Comparison of ENCODE assay signal across 29 cellular contexts in genomic region chr1:192010406-192010805, GRCh38.
A peak's percentile ranks its signal among the peaks of the same experiment; 100 is the strongest.
DNase-seq lines count a peak whose midpoint lies in the region; ATAC-seq and TF ChIP-seq lines count a peak whose summit lies in the region.
"Had no signal": no experiment of that assay in that cellular context is flagged by ENCODE, and none has a peak within 500 bp of the region (broad histone marks: within the 10 kb centered on the region; RNA-seq: fewer than 3 reads in every experiment).

No MANE protein-coding gene starts in this region.

- peaks cover 8% of the 10 kb centered on the region for H3K9me3 ChIP-seq in A673 (ENCODE audit: low read depth, low read length, poor library complexity, severe bottlenecking)
- no peaks in the 10 kb centered on the region for H3K9me3 ChIP-seq in HCT116 (ENCODE audit: control insufficient read depth in 1 of 2, insufficient read depth in 1 of 2, low read depth in 1 of 2, low read length in 2 of 2)
- no peaks in the 10 kb centered on the region for H3K9me3 ChIP-seq in adipocyte (ENCODE audit: control insufficient read depth, low read length)
- H3K9me3 ChIP-seq: adrenal gland, BE2C, left lung, prostate gland, thoracic aorta, uterus had no signal

- no peak overlapping the region for H3K4me3 Mint-ChIP-seq in activated T-cell treated with anti-CD3 and anti-CD28 coated beads, Interleukin-2, amount 50 U/mL, for 72 hours
- H3K4me3 Mint-ChIP-seq: activated T-cell treated with anti-CD3 and anti-CD28 coated beads, Interleukin-2, amount 50 U/mL, for 24 hours; endodermal cell had no signal

- no peak overlapping the region for H3K27ac Mint-ChIP-seq in activated T-cell treated with anti-CD3 and anti-CD28 coated beads, Interleukin-2, amount 50 U/mL, for 72 hours
- H3K27ac Mint-ChIP-seq: activated T-cell treated with anti-CD3 and anti-CD28 coated beads, Interleukin-2, amount 50 U/mL, for 24 hours; endodermal cell had no signal

- no peak overlapping the region for H3K4me3 ChIP-seq in A673 (ENCODE audit: low read depth, low read length, poor library complexity, severe bottlenecking)
- no peak overlapping the region for H3K4me3 ChIP-seq in HCT116 (replicated peaks in 1 of 2; ENCODE audit: low read depth in 1 of 2, low read length in 2 of 2)
- no peak overlapping the region for H3K4me3 ChIP-seq in adipocyte (ENCODE audit: low read length)
- H3K4me3 ChIP-seq in coronary artery: no peak overlapping the region
- H3K4me3 ChIP-seq: adrenal gland, left lung, prostate gland, thoracic aorta, uterus had no signal

- no peaks in the 10 kb centered on the region for H3K27me3 Mint-ChIP-seq in activated T-cell treated with anti-CD3 and anti-CD28 coated beads, Interleukin-2, amount 50 U/mL, for 72 hours (ENCODE audit: low read depth)
- H3K27me3 Mint-ChIP-seq: activated T-cell treated with anti-CD3 and anti-CD28 coated beads, Interleukin-2, amount 50 U/mL, for 24 hours had no signal

- H3K27ac ChIP-seq in A673 (ENCODE audit: low read depth, low read length, poor library complexity, severe bottlenecking) (peak overlapping the region; percentile 98), HCT116 (ENCODE audit: low read depth, low read length) (no peak overlapping the region), coronary artery (no peak overlapping the region)
- H3K27ac ChIP-seq: adrenal gland, left lung, prostate gland, thoracic aorta, uterus, WERI-Rb-1 had no signal

- no peak for DNase-seq in A673 (ENCODE audit: low spot score)
- no peak for DNase-seq in HCT116 (ENCODE audit: low read depth, low spot score)
- peak; percentile 73 for DNase-seq in adipocyte (ENCODE audit: low read depth)
- peak; percentile 2 for DNase-seq in foreskin melanocyte
- no peak for DNase-seq in NCI-H1417 treated with DMSO at 0.1 percent for 48 hours (lab: John Stamatoyannopoulos, UW)
- DNase-seq in stimulated activated CD4-positive, alpha-beta T cell treated with anti-CD3 and anti-CD28 coated beads, Interleukin-15, amount 100 ng/mL, for 24 hours: no peak
- no peak for DNase-seq in coronary artery (ENCODE audit: low spot score)
- DNase-seq in activated T-cell treated with anti-CD3 and anti-CD28 coated beads, Interleukin-2, amount 50 U/mL, for 72 hours: no peak
- DNase-seq: activated CD4-positive, alpha-beta T cell treated with anti-CD3 and anti-CD28 coated beads for 48 hours; activated naive CD4-positive, alpha-beta T cell; activated T-cell treated with anti-CD3 and anti-CD28 coated beads, Interleukin-2, amount 50 U/mL, for 24 hours; adrenal gland; BE2C; cortex of kidney; DMS153; endodermal cell; left lung; mesendoderm; NCI-H1105 treated with DMSO at 0.1 percent for 48 hours; NCI-H2081 treated with DMSO at 0.1 percent for 48 hours; NCI-H446; NCI-H774; stimulated activated naive CD8-positive, alpha-beta T cell treated with anti-CD3 and anti-CD28 coated beads, Interleukin-15, Interleukin-2, amounts not matched to agents 100 U/mL and 50 U/mL, for 24 hours; uterus; WERI-Rb-1 had no signal

- no peak overlapping the region for H3K4me2 ChIP-seq in HCT116 (ENCODE audit: low read length)

- TF ChIP-seq POLR2A in HCT116 (IDR thresholded peaks at IDR 0.05; ENCODE audit: borderline replicate concordance, extremely low read depth, insufficient read depth, insufficient read length): no peak

- no peaks in the 10 kb centered on the region for H4K20me1 ChIP-seq in HCT116 (ENCODE audit: insufficient read depth)

- intact Hi-C loops in A673 (cut with micrococcal nuclease; ENCODE audit: unreplicated experiment): no loop called here
- intact Hi-C loops in HCT116 (cut with micrococcal nuclease): no loop called here

- H3K36me3 ChIP-seq in A673 (ENCODE audit: insufficient read depth, low read length, poor library complexity, severe bottlenecking): peaks cover 29% of the 10 kb centered on the region
- no peaks in the 10 kb centered on the region for H3K36me3 ChIP-seq in HCT116 (ENCODE audit: control insufficient read depth in 1 of 2, insufficient read depth in 2 of 2, low read length in 2 of 2)
- H3K36me3 ChIP-seq in adipocyte (ENCODE audit: control insufficient read depth, insufficient read depth, low read length, severe bottlenecking): no peaks in the 10 kb centered on the region
- H3K36me3 ChIP-seq: adrenal gland, BE2C, left lung, prostate gland, thoracic aorta, WERI-Rb-1 had no signal

- no peak for TF ChIP-seq CTCF in A673 (conservative IDR thresholded peaks at IDR 0.05; ENCODE audit: low read depth, low read length)
- TF ChIP-seq CTCF in HCT116 (IDR thresholded peaks at IDR 0.05 in 2 of 3, conservative IDR thresholded peaks at IDR 0.05 in 1 of 3; ENCODE audit: borderline replicate concordance in 1 of 3, insufficient read depth in 1 of 3, low read depth in 2 of 3, low read length in 2 of 3): no peak
- TF ChIP-seq CTCF in coronary artery (IDR thresholded peaks at IDR 0.05): no peak

- POLR2A ChIA-PET in A673 (lab: Charles Lee; ENCODE audit: low non-redundant PET): no interaction called here
- POLR2A ChIA-PET in HCT116 (lab: Charles Lee): no interaction called here

- TF ChIP-seq RAD21 in HCT116 (IDR thresholded peaks at IDR 0.05; ENCODE audit: low read depth): no peak

- H3K4me1 ChIP-seq in A673 (ENCODE audit: insufficient read depth, low read length, poor library complexity, severe bottlenecking) (peaks cover 28% of the 10 kb centered on the region), HCT116 (ENCODE audit: control insufficient read depth in 1 of 2, insufficient read depth in 2 of 2, low read length in 2 of 2) (no peaks in the 10 kb centered on the region), adipocyte (ENCODE audit: control insufficient read depth, insufficient read depth, low read length) (peaks cover 4% of the 10 kb centered on the region)
- H3K4me1 ChIP-seq: adrenal gland, BE2C, left lung, prostate gland, uterus had no signal

- CTCF ChIA-PET in A673 (lab: Charles Lee): no interaction called here
- CTCF ChIA-PET in HCT116 (lab: Charles Lee): no interaction called here

- no peaks in the 10 kb centered on the region for H3K36me3 Mint-ChIP-seq in activated T-cell treated with anti-CD3 and anti-CD28 coated beads, Interleukin-2, amount 50 U/mL, for 72 hours (ENCODE audit: insufficient read depth in 2 of 2)

- H3K4me1 Mint-ChIP-seq in activated T-cell treated with anti-CD3 and anti-CD28 coated beads, Interleukin-2, amount 50 U/mL, for 72 hours (ENCODE audit: low read depth): no peaks in the 10 kb centered on the region
- H3K4me1 Mint-ChIP-seq: endodermal cell had no signal

- H3K9ac ChIP-seq in HCT116 (ENCODE audit: low read length) (no peak overlapping the region), adipocyte (ENCODE audit: low read length) (no peak overlapping the region)

- H3K27me3 ChIP-seq in A673 (replicated peaks; ENCODE audit: insufficient read depth, low read depth, low read length, poor library complexity) (no peaks in the 10 kb centered on the region), HCT116 (ENCODE audit: insufficient read depth, low read length) (no peaks in the 10 kb centered on the region), adipocyte (replicated peaks; ENCODE audit: control insufficient read depth, insufficient read depth, low read length) (no peaks in the 10 kb centered on the region)
- H3K27me3 ChIP-seq: adrenal gland, BE2C, left lung, uterus had no signal

- RAD21 ChIA-PET in HCT116 (lab: Charles Lee; ENCODE audit: low non-redundant PET in 1 of 2, low total read pairs in 2 of 2, uncharacterized antibody in 2 of 2, unreplicated experiment in 2 of 2): no interaction called here

- BruUV-seq in A673 (replicated peaks; lab: Mats Ljungman, UMichigan) (no TSS peak), HCT116 (replicated peaks; lab: Mats Ljungman, UMichigan) (no TSS peak)

- ATAC-seq in HCT116: no peak
- ATAC-seq in activated T-cell treated with anti-CD3 and anti-CD28 coated beads, Interleukin-2, amount 50 U/mL, for 72 hours (replicated peaks in 1 of 2): no peak
- ATAC-seq: esophagus mucosa; left lung; SK-N-SH treated with all-trans-retinoic acid at 6 μM for 48 hours; stimulated activated naive CD8-positive, alpha-beta T cell treated with anti-CD3 and anti-CD28 coated beads, Interleukin-15, Interleukin-2, amounts not matched to agents 100 U/mL and 50 U/mL, for 24 hours had no signal

- no peaks in the 10 kb centered on the region for H3K9me2 ChIP-seq in HCT116 (ENCODE audit: insufficient read depth)

- H2AFZ ChIP-seq in HCT116 (ENCODE audit: low read depth, low read length, poor library complexity, severe bottlenecking): peak overlapping the region; percentile 47

- H3K9me3 Mint-ChIP-seq in activated T-cell treated with anti-CD3 and anti-CD28 coated beads, Interleukin-2, amount 50 U/mL, for 72 hours: peaks cover 0 to 2% of the 10 kb centered on the region in 2 donors
- H3K9me3 Mint-ChIP-seq: endodermal cell had no signal

- H3K79me2 ChIP-seq in HCT116 (ENCODE audit: insufficient read depth, low read length): no peaks in the 10 kb centered on the region

TF ChIP-seq in HCT116, 20 proteins besides CTCF, POLR2A, EP300 and RAD21:
- no peak for TF ChIP-seq TCF7L2 (IDR thresholded peaks at IDR 0.05; ENCODE audit: borderline replicate concordance, extremely low read depth, insufficient read depth, insufficient read length)
- no peak for TF ChIP-seq FOSL1 (IDR thresholded peaks at IDR 0.05; ENCODE audit: low read depth)

Comparison
In these comparisons a context has a peak if more than half of its experiments do, and no peak if none do; other contexts are left out.
1. DNase-seq: peak in adipocyte (single experiment) and foreskin melanocyte (single experiment); none in A673 (single experiment), HCT116 (single experiment), NCI-H1417 treated with DMSO at 0.1 percent for 48 hours (single experiment), stimulated activated CD4-positive, alpha-beta T cell treated with anti-CD3 and anti-CD28 coated beads, Interleukin-15, amount 100 ng/mL, for 24 hours (single experiment), coronary artery (single experiment) and activated T-cell treated with anti-CD3 and anti-CD28 coated beads, Interleukin-2, amount 50 U/mL, for 72 hours (0 of 2).